Comparison of ENCODE assay signal across 8 cellular contexts in the genomic region with DNA sequence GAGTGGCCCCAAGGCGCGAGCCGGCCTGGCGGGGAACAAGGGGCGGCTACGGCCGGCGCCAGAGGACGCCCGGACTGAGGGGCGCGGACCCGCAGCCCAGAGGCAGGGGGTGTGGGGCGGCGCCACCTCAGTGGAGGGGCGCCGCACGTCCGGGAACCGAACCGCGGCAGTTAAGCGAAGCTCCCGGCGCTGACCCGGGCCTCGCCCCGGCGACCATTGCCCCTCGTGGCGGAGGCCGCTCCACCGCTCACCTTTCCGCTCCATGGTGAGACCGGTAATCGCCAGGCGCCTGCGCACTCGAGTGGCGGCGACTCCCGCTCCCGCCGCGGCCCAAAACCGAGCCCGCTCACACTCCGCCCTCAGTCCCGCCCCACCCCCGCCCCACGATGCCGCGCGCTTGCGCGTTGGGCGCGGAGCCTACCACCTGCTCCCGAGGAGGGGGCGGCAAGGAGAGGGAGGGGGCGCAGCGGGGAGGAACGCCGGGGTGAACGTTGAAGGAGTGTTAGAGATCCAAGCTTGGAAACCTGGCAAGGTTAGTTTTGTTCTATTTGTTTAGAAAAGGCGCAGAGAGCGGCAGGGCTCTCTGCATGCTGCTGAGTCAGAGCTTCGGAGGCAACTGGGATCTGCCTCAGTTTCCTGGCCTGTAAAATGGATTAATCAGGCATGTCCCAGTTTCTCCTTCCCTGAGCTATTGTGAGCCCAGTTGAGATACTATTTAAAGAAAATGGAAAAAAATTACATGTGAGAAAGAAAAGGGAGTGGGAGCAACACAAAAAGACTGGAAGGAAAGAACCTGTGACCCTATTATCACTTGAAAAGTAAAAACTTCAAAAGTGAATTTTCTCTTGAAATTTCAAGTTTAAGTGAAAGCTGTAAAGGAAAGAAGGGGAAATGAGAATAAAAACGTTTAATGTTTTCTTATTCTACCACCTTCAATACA. TPM values are rescaled to one million over a fixed set of nuclear protein-coding genes. Genes with fewer than 3 reads are reported as not detected.
A peak's percentile ranks its signal among the peaks of the same experiment; 100 is the strongest.
DNase-seq lines count a peak whose midpoint lies in the region; ATAC-seq and TF ChIP-seq lines count a peak whose summit lies in the region.

Gene SRPK1 (minus strand): TSS at position 306 of the 940 bp plus-strand sequence. CDS start 42 bp downstream, at position 264.

- H3K4me2 ChIP-seq in neural progenitor cell, result peak within 1 kb of the TSS; percentile 87

- H3K9me3 ChIP-seq in ES-I3 (ENCODE audit: control insufficient read depth, insufficient read depth, low read length), result no peaks in the 10 kb centered on the region
- H3K9me3 ChIP-seq in MG63, result no peaks in the 10 kb centered on the region
- H3K9me3 ChIP-seq in SJCRH30 (replicated peaks), result no peaks in the 10 kb centered on the region
- no peaks in the 10 kb centered on the region for H3K9me3 ChIP-seq in neural progenitor cell (ENCODE audit: low read depth)
- H3K9me3 ChIP-seq in stomach smooth muscle (ENCODE audit: control insufficient read depth in 2 of 2, low read length in 2 of 2), result no peaks in the 10 kb centered on the region

- H3K36me3 Mint-ChIP-seq in neural progenitor cell, result peaks cover 9% of the 10 kb centered on the region

- H3K9ac ChIP-seq in ES-I3 (ENCODE audit: low read depth, low read length), result peak within 1 kb of the TSS; percentile 85
- H3K9ac ChIP-seq in neural progenitor cell, result peak within 1 kb of the TSS; percentile 33
- H3K9ac ChIP-seq in stomach smooth muscle (ENCODE audit: low read length in 2 of 2), result peak within 1 kb of the TSS; percentile 74 to 76

- ATAC-seq in foreskin keratinocyte, result peak; percentile 79

- H3K4me1 Mint-ChIP-seq in neural progenitor cell, result peaks cover 36% of the 10 kb centered on the region

- H3F3A ChIP-seq in neural progenitor cell (ENCODE audit: low read depth), result peaks cover 14% of the 10 kb centered on the region

- H3K27me3 ChIP-seq in H7 (ENCODE audit: control insufficient read depth, insufficient read depth, low read length) (no peaks in the 10 kb centered on the region), MG63 (no peaks in the 10 kb centered on the region), SJCRH30 (0 out of 2 replicates have a peak, but pooled peaks cover 4% of the 10 kb centered on the region), foreskin keratinocyte (no peaks in the 10 kb centered on the region), neural progenitor cell (no peaks in the 10 kb centered on the region), stomach smooth muscle (ENCODE audit: control insufficient read depth in 1 of 2, insufficient read depth in 2 of 2, low read length in 2 of 2) (no peaks in the 10 kb centered on the region)

- H3K27ac ChIP-seq in SJCRH30 (peak within 1 kb of the TSS; percentile 50; the same call in 1 of the 2 replicates), foreskin keratinocyte (peak within 1 kb of the TSS; percentile 73), neural progenitor cell (no peak within 1 kb of the TSS), stomach smooth muscle (ENCODE audit: low read length) (no peak within 1 kb of the TSS)

- peak; percentile 8 for TF ChIP-seq CTCF in foreskin keratinocyte (conservative IDR thresholded peaks at IDR 0.05)
- no peak for TF ChIP-seq CTCF in neural progenitor cell (IDR thresholded peaks at IDR 0.05)

- H4K20me1 ChIP-seq in neural progenitor cell (ENCODE audit: low read depth), result peaks cover 42% of the 10 kb centered on the region

- DNase-seq in H7, result peak; percentile 98
- DNase-seq in MG63, result peak; percentile 88
- peak; percentile 84 to 88 for DNase-seq in SJCRH30
- peak; percentile 80 for DNase-seq in activated gamma-delta T cell treated with Interleukin-2 at 50 U/mL for 16 hours
- peak in 1 of 2 donors; percentile 70 for DNase-seq in foreskin keratinocyte
- peak; percentile 96 for DNase-seq in neural progenitor cell (ENCODE audit: low spot score)

- H3K27ac Mint-ChIP-seq in neural progenitor cell, result peak within 1 kb of the TSS; percentile 95

- no peaks in the 10 kb centered on the region for H3K27me3 Mint-ChIP-seq in neural progenitor cell (ENCODE audit: insufficient read depth, low read depth)

- H3K9me3 Mint-ChIP-seq in neural progenitor cell, result no peaks in the 10 kb centered on the region

- peaks cover 44% of the 10 kb centered on the region for H3K79me2 ChIP-seq in neural progenitor cell (ENCODE audit: low read depth)

- H3K4me3 Mint-ChIP-seq in neural progenitor cell, result peak within 1 kb of the TSS; percentile 97

- H3K36me3 ChIP-seq in ES-I3 (ENCODE audit: insufficient read depth, low read length), result 0 out of 2 replicates have a peak, but pooled peaks cover 4% of the 10 kb centered on the region
- H3K36me3 ChIP-seq in H7 (replicated peaks; ENCODE audit: control insufficient read depth, insufficient read depth, low read length), result peaks cover 2% of the 10 kb centered on the region
- H3K36me3 ChIP-seq in MG63, result peaks cover 32% of the 10 kb centered on the region
- peaks cover 9% of the 10 kb centered on the region for H3K36me3 ChIP-seq in SJCRH30
- no peaks in the 10 kb centered on the region for H3K36me3 ChIP-seq in neural progenitor cell
- peaks cover 0 to 2% of the 10 kb centered on the region in 2 donors for H3K36me3 ChIP-seq in stomach smooth muscle (ENCODE audit: control insufficient read depth in 2 of 2, insufficient read depth in 2 of 2, low read length in 2 of 2)

- peak within 1 kb of the TSS; percentile 48 for H2AFZ ChIP-seq in neural progenitor cell (replicated peaks)

- peak within 1 kb of the TSS; percentile 98 for H3K4me3 ChIP-seq in H7 (ENCODE audit: insufficient read depth, low read depth, low read length)
- H3K4me3 ChIP-seq in MG63, result peak within 1 kb of the TSS; percentile 85
- peak within 1 kb of the TSS; percentile 93 for H3K4me3 ChIP-seq in SJCRH30
- H3K4me3 ChIP-seq in neural progenitor cell, result peak within 1 kb of the TSS; percentile 66
- peak within 1 kb of the TSS; percentile 87 to 89 for H3K4me3 ChIP-seq in stomach smooth muscle (ENCODE audit: low read length in 2 of 2)

- no peaks in the 10 kb centered on the region; the same call in 1 of the 2 replicates for H3K4me1 ChIP-seq in ES-I3 (ENCODE audit: insufficient read depth, low read length)
- no peaks in the 10 kb centered on the region for H3K4me1 ChIP-seq in SJCRH30
- peaks cover 6% of the 10 kb centered on the region for H3K4me1 ChIP-seq in foreskin keratinocyte
- peaks cover 44% of the 10 kb centered on the region for H3K4me1 ChIP-seq in neural progenitor cell
- peaks cover 16% of the 10 kb centered on the region for H3K4me1 ChIP-seq in stomach smooth muscle (ENCODE audit: control insufficient read depth, insufficient read depth, low read length)

RNA-seq across cellular contexts. Expression of gene SRPK1, which starts in this region (rescaled TPM):
- 74.1 and 92.0 TPM in 2 replicates for total RNA-seq in H7 (2014; rRNA removed; shearing (Covaris generic))
- total RNA-seq in MG63 (2014; rRNA removed; shearing (Covaris generic); ENCODE audit: low replicate concordance), result 20.7 and 46.6 TPM in 2 replicates
- 86.8 and 101 TPM in 2 replicates for total RNA-seq in SJCRH30 (2014; rRNA removed; shearing (Covaris generic))
- total RNA-seq in foreskin keratinocyte (68.5 and 74.7 TPM in 2 replicates), neural progenitor cell (ENCODE audit: low replicate concordance) (105 and 181 TPM in 2 replicates)
- polyA plus RNA-seq in foreskin keratinocyte, result 21.5 and 27.0 TPM in 2 replicates

Comparison
In these comparisons a context has a peak if more than half of its experiments do, and no peak if none do; other contexts are left out.
1. H3K9ac ChIP-seq: peak in every context shown above with its lines; median percentile 85 in ES-I3; 75 in stomach smooth muscle; 33 in neural progenitor cell.
2. H3K27ac ChIP-seq: peak in SJCRH30 (single experiment) and foreskin keratinocyte (single experiment); none in neural progenitor cell (single experiment) and stomach smooth muscle (single experiment).
3. Peak in every context shown above with its lines, with median percentiles within 50 percentile points of each other: H3K4me3 ChIP-seq.